ENCODE assay signal across 16 cellular contexts in genomic region chr11:78251083-78251699, GRCh38.
DNase-seq lines count a peak whose midpoint lies in the region; ATAC-seq and TF ChIP-seq lines count a peak whose summit lies in the region.
"Had no signal": no experiment of that assay in that cellular context is flagged by ENCODE, and none has a peak within 500 bp of the region (broad histone marks: within the 10 kb centered on the region; RNA-seq: fewer than 3 reads in every experiment).

No MANE protein-coding gene starts in this region.

- no peaks in the 10 kb centered on the region for H3K9me2 ChIP-seq in GM23248 (ENCODE audit: insufficient read depth)

- TF ChIP-seq CTCF in brain microvascular endothelial cell (IDR thresholded peaks at IDR 0.05; ENCODE audit: low read depth, low read length, missing control alignments) (no peak), smooth muscle cell (IDR thresholded peaks at IDR 0.05; ENCODE audit: borderline replicate concordance, insufficient read depth, poor library complexity, severe bottlenecking) (no peak)

- TF ChIP-seq POLR2A in GM18505 (IDR thresholded peaks at IDR 0.05; ENCODE audit: borderline replicate concordance, extremely low read depth, insufficient read depth, insufficient read length), result no peak

- peaks cover 26% of the 10 kb centered on the region for H3K4me1 ChIP-seq in GM23248 (ENCODE audit: insufficient read depth)
- H3K4me1 ChIP-seq in smooth muscle cell (ENCODE audit: low read depth), result no peaks in the 10 kb centered on the region

- H3K9me3 ChIP-seq in GM23248 (ENCODE audit: low read depth) (no peaks in the 10 kb centered on the region), smooth muscle cell (replicated peaks; ENCODE audit: low read depth) (no peaks in the 10 kb centered on the region)
- H3K9me3 ChIP-seq: upper lobe of left lung had no signal

- H3K9ac ChIP-seq in GM23248, result no peak overlapping the region
- no peak overlapping the region for H3K9ac ChIP-seq in smooth muscle cell (ENCODE audit: low read depth)

- H3F3A ChIP-seq in GM23248 (ENCODE audit: insufficient read depth) (peaks cover 38% of the 10 kb centered on the region), smooth muscle cell (ENCODE audit: low read depth) (peaks cover 21% of the 10 kb centered on the region)

- peak overlapping the region; percentile 32 for H3K4me2 ChIP-seq in GM23248 (ENCODE audit: unreplicated experiment)
- peak overlapping the region; percentile 58 for H3K4me2 ChIP-seq in smooth muscle cell

- no peaks in the 10 kb centered on the region for H3K79me2 ChIP-seq in GM23248 (ENCODE audit: insufficient read depth)
- H3K79me2 ChIP-seq in smooth muscle cell (ENCODE audit: low read depth), result peaks cover 50% of the 10 kb centered on the region

- H2AFZ ChIP-seq in GM23248 (no peak overlapping the region), smooth muscle cell (ENCODE audit: low read depth) (no peak overlapping the region)

- 12 to 19% methylated on average over 1 of the region's 1 CpG for WGBS in GM23248 (ENCODE audit: low coverage in 1 of 2, low lambda C conversion rate in 2 of 2, missing lambda C conversion rate in 2 of 2), 2 experiments
- WGBS in smooth muscle cell (ENCODE audit: low lambda C conversion rate), result 14% methylated on average over 1 of the region's 1 CpG

- H3K36me3 ChIP-seq in GM23248 (ENCODE audit: low read depth) (no peaks in the 10 kb centered on the region), brain microvascular endothelial cell (replicated peaks) (peaks cover 3% of the 10 kb centered on the region), smooth muscle cell (ENCODE audit: low read depth) (no peaks in the 10 kb centered on the region)

- in situ Hi-C loops in GM23248 (cut with MboI), result no loop called here
- in situ Hi-C loops in brain microvascular endothelial cell (cut with HindIII; ENCODE audit: low pct_ligation_motif_present, low sequenced_read_pairs), result no loop called here

- no peak overlapping the region for H3K27ac ChIP-seq in GM23248
- no peak overlapping the region for H3K27ac ChIP-seq in brain microvascular endothelial cell
- H3K27ac ChIP-seq in smooth muscle cell (ENCODE audit: low read depth), result peak overlapping the region; percentile 82

- no peaks in the 10 kb centered on the region for H3K27me3 ChIP-seq in GM23248 (replicated peaks; ENCODE audit: insufficient read depth)
- no peaks in the 10 kb centered on the region for H3K27me3 ChIP-seq in brain microvascular endothelial cell (replicated peaks)
- H3K27me3 ChIP-seq in smooth muscle cell (ENCODE audit: low read depth), result no peaks in the 10 kb centered on the region
- H3K27me3 ChIP-seq: dorsolateral prefrontal cortex, upper lobe of left lung had no signal

- no peaks in the 10 kb centered on the region for H4K20me1 ChIP-seq in GM23248 (ENCODE audit: insufficient read depth)
- no peaks in the 10 kb centered on the region for H4K20me1 ChIP-seq in smooth muscle cell (ENCODE audit: low read depth)

- no peak for ATAC-seq in HG02973 (IDR thresholded peaks at IDR 0.05; ENCODE audit: unreplicated experiment)
- no peak for ATAC-seq in GM18505 (IDR thresholded peaks at IDR 0.05; ENCODE audit: unreplicated experiment)

- H3K4me3 ChIP-seq in GM23248 (no peak overlapping the region), brain microvascular endothelial cell (ENCODE audit: low read depth, low read length) (no peak overlapping the region), smooth muscle cell (no peak overlapping the region)
- H3K4me3 ChIP-seq: dorsolateral prefrontal cortex, upper lobe of left lung had no signal

- DNase-seq in GM23248 (peak; percentile 56), brain microvascular endothelial cell (peak; percentile 31), kidney tubule cell (ENCODE audit: low spot score) (peak; percentile 18), smooth muscle cell (lab: John Stamatoyannopoulos, UW; ENCODE audit: unreplicated experiment) (no peak), GDM1 (lab: John Stamatoyannopoulos, UW) (no peak)
- DNase-seq in stimulated activated CD4-positive, alpha-beta T cell treated with anti-CD3 and anti-CD28 coated beads, Interleukin-4, amount 100 ng/mL, for 1 hour, result no peak
- DNase-seq: activated CD4-positive, CD25-positive, alpha-beta regulatory T cell treated with anti-CD3 and anti-CD28 coated beads, Interleukin-2, amount 50 U/mL, for 72 hours; DMS79; dorsolateral prefrontal cortex; KBM-7; NCI-H1436 treated with DMSO at 0.1 percent for 48 hours; nucleus accumbens; T-helper 1 cell; upper lobe of left lung had no signal

Comparison
In these comparisons a context has a peak if more than half of its experiments do, and no peak if none do; other contexts are left out.
1. DNase-seq: peak in GM23248 (single experiment), brain microvascular endothelial cell (single experiment) and kidney tubule cell (single experiment); none in smooth muscle cell (single experiment), stimulated activated CD4-positive, alpha-beta T cell treated with anti-CD3 and anti-CD28 coated beads, Interleukin-4, amount 100 ng/mL, for 1 hour (single experiment) and GDM1 (single experiment).